27 cellular contexts compared by ENCODE assay signal in genomic region chr21:40689241-40689640, GRCh38.
"Had no signal": no experiment of that assay in that cellular context is flagged by ENCODE, and none has a peak within 500 bp of the region (broad histone marks: within the 10 kb centered on the region; RNA-seq: fewer than 3 reads in every experiment).

No MANE protein-coding gene starts in this region.

- H3K4me1 ChIP-seq: left lung, pancreas, prostate gland, right lobe of liver, stomach, thyroid gland, transverse colon, upper lobe of left lung, vagina had no signal

- H3K4me3 ChIP-seq: heart right ventricle, hepatocyte, left lung, lung, mucosa of descending colon, pancreas, prostate gland, right lobe of liver, smooth muscle cell, stomach, testis, thyroid gland, transverse colon, upper lobe of left lung, vagina had no signal

- H3K27me3 ChIP-seq: heart right ventricle, hepatocyte, left lung, pancreas, right lobe of liver, stomach, testis, thyroid gland, transverse colon, upper lobe of left lung, vagina had no signal

- H3K36me3 Mint-ChIP-seq: natural killer cell treated with Interleukin-12 subunit alpha and Interleukin-12 subunit beta and Interleukin-15 and Interleukin-18, amount 100 ng/mL, for 72 hours; stimulated activated naive B cell treated with anti-CD40 and anti-IgM and Interleukin-4, amounts not matched to agents 10 μg/mL and 1 μg/mL and 100 μg/mL, for 72 hours had no signal

- H3K9me3 Mint-ChIP-seq: neural crest cell had no signal

- H3K9me3 ChIP-seq: heart right ventricle, left lung, mucosa of descending colon, pancreas, prostate gland, right lobe of liver, stomach, testis, thyroid gland, transverse colon, upper lobe of left lung, vagina had no signal

- H3K4me3 Mint-ChIP-seq: naive thymus-derived CD4-positive, alpha-beta T cell; natural killer cell treated with Interleukin-12 subunit alpha and Interleukin-12 subunit beta and Interleukin-15 and Interleukin-18, amount 100 ng/mL, for 72 hours; neural crest cell; stimulated activated naive B cell treated with anti-CD40 and anti-IgM and Interleukin-4, amounts not matched to agents 10 μg/mL and 1 μg/mL and 100 μg/mL, for 72 hours had no signal

- H3K27me3 Mint-ChIP-seq: stimulated activated naive B cell treated with anti-CD40 and anti-IgM and Interleukin-4, amounts not matched to agents 10 μg/mL and 1 μg/mL and 100 μg/mL, for 72 hours had no signal

- DNase-seq: heart right ventricle; kidney glomerular epithelial cell; left colon; left lung; midbrain; mucosa of descending colon; naive thymus-derived CD4-positive, alpha-beta T cell; nucleus accumbens; pancreas; posterior cingulate gyrus; right lobe of liver; stimulated activated CD4-positive, alpha-beta T cell treated with anti-CD3 and anti-CD28 coated beads, Interleukin-1b, Interleukin-23, amount 100 ng/mL, for 48 hours; stimulated activated CD4-positive, alpha-beta T cell treated with anti-CD3 and anti-CD28 coated beads, Interleukin-4, amount 100 ng/mL, for 1 hour; stimulated activated naive B cell treated with anti-CD40 and anti-IgM and Interleukin-4, amounts not matched to agents 10 μg/mL and 1 μg/mL and 100 μg/mL, for 72 hours; stimulated activated naive CD8-positive, alpha-beta T cell treated with anti-CD3 and anti-CD28 coated beads, Interleukin-15, Interleukin-2, amounts not matched to agents 100 U/mL and 50 U/mL, for 24 hours; stomach; testis; thyroid gland; transverse colon; upper lobe of left lung had no signal

- H3K4me1 Mint-ChIP-seq: naive thymus-derived CD4-positive, alpha-beta T cell; stimulated activated naive B cell treated with anti-CD40 and anti-IgM and Interleukin-4, amounts not matched to agents 10 μg/mL and 1 μg/mL and 100 μg/mL, for 72 hours had no signal

- H3K27ac Mint-ChIP-seq: naive thymus-derived CD4-positive, alpha-beta T cell; natural killer cell treated with Interleukin-12 subunit alpha and Interleukin-12 subunit beta and Interleukin-15 and Interleukin-18, amount 100 ng/mL, for 72 hours; stimulated activated naive B cell treated with anti-CD40 and anti-IgM and Interleukin-4, amounts not matched to agents 10 μg/mL and 1 μg/mL and 100 μg/mL, for 72 hours had no signal

- ATAC-seq: left colon; left lung; mucosa of descending colon; naive thymus-derived CD4-positive, alpha-beta T cell; stimulated activated naive B cell treated with anti-CD40 and anti-IgM and Interleukin-4, amounts not matched to agents 10 μg/mL and 1 μg/mL and 100 μg/mL, for 72 hours; stimulated activated naive CD8-positive, alpha-beta T cell treated with anti-CD3 and anti-CD28 coated beads, Interleukin-15, Interleukin-2, amounts not matched to agents 100 U/mL and 50 U/mL, for 24 hours had no signal

- H3K27ac ChIP-seq: hepatocyte, left lung, pancreas, prostate gland, right lobe of liver, stomach, testis, thyroid gland, transverse colon, upper lobe of left lung, vagina had no signal

- H3K36me3 ChIP-seq: heart right ventricle, left lung, pancreas, prostate gland, right lobe of liver, stomach, thyroid gland, transverse colon, upper lobe of left lung, vagina had no signal
